Comparison of ENCODE assay signal across 22 cellular contexts in genomic region chr9:5872496-5872895, GRCh38. TPM values are rescaled to one million over a fixed set of nuclear protein-coding genes. Genes with fewer than 3 reads are reported as not detected.
"Had no signal": no experiment of that assay in that cellular context is flagged by ENCODE, and none has a peak within 500 bp of the region (broad histone marks: within the 10 kb centered on the region; RNA-seq: fewer than 3 reads in every experiment).

No MANE protein-coding gene starts in this region.

- H3K4me1 ChIP-seq: breast epithelium, suprapubic skin had no signal

- H3K9me3 ChIP-seq: breast epithelium, mucosa of descending colon, suprapubic skin had no signal

- H3K4me3 ChIP-seq: breast epithelium, mucosa of descending colon, suprapubic skin had no signal

- H3K4me1 Mint-ChIP-seq: activated T-helper 17 cell treated with anti-CD3 and anti-CD28 coated beads, Interleukin-2, amount 50 U/mL, for 72 hours had no signal

- DNase-seq: activated CD4-positive, alpha-beta T cell treated with anti-CD3 and anti-CD28 coated beads for 48 hours; activated CD8-positive, alpha-beta memory T cell treated with anti-CD3 and anti-CD28 coated beads, Interleukin-2, amount 50 U/mL, for 48 hours; activated CD8-positive, alpha-beta T cell treated with anti-CD3 and anti-CD28 coated beads, Interleukin-2, amount 10 ng/mL, durations not matched to agents 7 days and 5 days; activated naive CD4-positive, alpha-beta T cell treated with anti-CD3 and anti-CD28 coated beads, Interleukin-2, amount 10 ng/mL, durations not matched to agents 7 days and 5 days; anterior cingulate cortex; hypothalamus; mucosa of descending colon; naive thymus-derived CD8-positive, alpha-beta T cell; occipital lobe; stimulated activated CD4-positive, alpha-beta T cell treated with anti-CD3 and anti-CD28 coated beads, Interleukin-12 subunit alpha, Interleukin-12 subunit beta, amount 100 ng/mL, for 4 hours; stimulated activated naive CD4-positive, alpha-beta T cell; T1000 had no signal

- H3K9me3 Mint-ChIP-seq: activated naive CD4-positive, alpha-beta T cell treated with anti-CD3 and anti-CD28 coated beads, Interleukin-2, amount 10 ng/mL, durations not matched to agents 7 days and 5 days; activated T-helper 17 cell treated with anti-CD3 and anti-CD28 coated beads, Interleukin-2, amount 50 U/mL, for 72 hours; naive thymus-derived CD8-positive, alpha-beta T cell had no signal

- ATAC-seq: activated CD8-positive, alpha-beta T cell treated with anti-CD3 and anti-CD28 coated beads, Interleukin-2, amount 10 ng/mL, durations not matched to agents 7 days and 5 days; activated T-helper 17 cell treated with anti-CD3 and anti-CD28 coated beads, Interleukin-2, amount 50 U/mL, for 72 hours; mucosa of descending colon; naive thymus-derived CD8-positive, alpha-beta T cell; sciatic nerve had no signal

- H3K27me3 Mint-ChIP-seq: activated naive CD4-positive, alpha-beta T cell treated with anti-CD3 and anti-CD28 coated beads, Interleukin-2, amount 10 ng/mL, durations not matched to agents 7 days and 5 days; activated T-helper 17 cell treated with anti-CD3 and anti-CD28 coated beads, Interleukin-2, amount 50 U/mL, for 72 hours; naive thymus-derived CD8-positive, alpha-beta T cell had no signal

- FAIRE-seq: endothelial cell of umbilical vein had no signal

- H3K27ac ChIP-seq: suprapubic skin had no signal

- H3K4me3 Mint-ChIP-seq: activated CD8-positive, alpha-beta T cell treated with anti-CD3 and anti-CD28 coated beads, Interleukin-2, amount 10 ng/mL, durations not matched to agents 7 days and 5 days; activated naive CD4-positive, alpha-beta T cell treated with anti-CD3 and anti-CD28 coated beads, Interleukin-2, amount 10 ng/mL, durations not matched to agents 7 days and 5 days; activated T-helper 17 cell treated with anti-CD3 and anti-CD28 coated beads, Interleukin-2, amount 50 U/mL, for 72 hours; naive thymus-derived CD8-positive, alpha-beta T cell had no signal

- H3K27ac Mint-ChIP-seq: activated naive CD4-positive, alpha-beta T cell treated with anti-CD3 and anti-CD28 coated beads, Interleukin-2, amount 10 ng/mL, durations not matched to agents 7 days and 5 days; activated T-helper 17 cell treated with anti-CD3 and anti-CD28 coated beads, Interleukin-2, amount 50 U/mL, for 72 hours had no signal

- H3K27me3 ChIP-seq: breast epithelium, suprapubic skin had no signal

- H3K36me3 ChIP-seq: breast epithelium, suprapubic skin had no signal

RNA-seq across cellular contexts. Expression of gene MLANA, which starts 18.2 kb away (rescaled TPM):
- total RNA-seq: activated CD8-positive, alpha-beta T cell treated with anti-CD3 and anti-CD28 coated beads, Interleukin-2, amount 10 ng/mL, durations not matched to agents 7 days and 5 days; activated T-helper 17 cell treated with anti-CD3 and anti-CD28 coated beads, Interleukin-2, amount 50 U/mL, for 72 hours; breast epithelium; chondrocyte; endothelial cell of umbilical vein; glomerular endothelial cell; lung microvascular endothelial cell; mucosa of descending colon; naive thymus-derived CD8-positive, alpha-beta T cell; occipital lobe; pulmonary artery endothelial cell; sciatic nerve; urinary bladder had no signal
